1 cellular context compared by ENCODE assay signal in the genomic region with DNA sequence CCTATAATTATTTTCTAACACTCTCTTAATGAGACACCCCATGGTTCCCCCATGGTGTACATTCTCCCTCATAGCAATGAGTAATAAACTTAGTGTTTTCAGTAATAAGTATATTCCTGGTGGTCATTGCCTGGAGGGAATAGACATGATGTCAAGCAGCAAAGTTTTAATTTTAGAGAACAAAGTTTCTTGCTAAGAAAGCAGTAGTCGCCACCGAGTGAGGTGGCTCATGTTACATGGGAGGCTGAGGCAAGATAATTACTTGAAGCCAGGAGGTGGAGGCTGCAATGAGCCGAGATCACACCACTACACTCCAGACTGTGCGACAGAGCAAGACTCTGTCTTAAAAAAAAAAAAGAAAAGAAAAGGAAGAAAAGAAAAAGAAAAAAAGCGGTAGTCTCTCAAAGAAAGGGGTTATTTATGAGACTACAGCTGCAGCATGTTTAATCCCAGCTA.
TF ChIP-seq lines count a peak whose summit lies in the region.

No MANE protein-coding gene starts in this region.

TF ChIP-seq in K562, 482 proteins besides CTCF, POLR2A, EP300 and RAD21 (continued from another document):
- TF ChIP-seq, protein P1, sequence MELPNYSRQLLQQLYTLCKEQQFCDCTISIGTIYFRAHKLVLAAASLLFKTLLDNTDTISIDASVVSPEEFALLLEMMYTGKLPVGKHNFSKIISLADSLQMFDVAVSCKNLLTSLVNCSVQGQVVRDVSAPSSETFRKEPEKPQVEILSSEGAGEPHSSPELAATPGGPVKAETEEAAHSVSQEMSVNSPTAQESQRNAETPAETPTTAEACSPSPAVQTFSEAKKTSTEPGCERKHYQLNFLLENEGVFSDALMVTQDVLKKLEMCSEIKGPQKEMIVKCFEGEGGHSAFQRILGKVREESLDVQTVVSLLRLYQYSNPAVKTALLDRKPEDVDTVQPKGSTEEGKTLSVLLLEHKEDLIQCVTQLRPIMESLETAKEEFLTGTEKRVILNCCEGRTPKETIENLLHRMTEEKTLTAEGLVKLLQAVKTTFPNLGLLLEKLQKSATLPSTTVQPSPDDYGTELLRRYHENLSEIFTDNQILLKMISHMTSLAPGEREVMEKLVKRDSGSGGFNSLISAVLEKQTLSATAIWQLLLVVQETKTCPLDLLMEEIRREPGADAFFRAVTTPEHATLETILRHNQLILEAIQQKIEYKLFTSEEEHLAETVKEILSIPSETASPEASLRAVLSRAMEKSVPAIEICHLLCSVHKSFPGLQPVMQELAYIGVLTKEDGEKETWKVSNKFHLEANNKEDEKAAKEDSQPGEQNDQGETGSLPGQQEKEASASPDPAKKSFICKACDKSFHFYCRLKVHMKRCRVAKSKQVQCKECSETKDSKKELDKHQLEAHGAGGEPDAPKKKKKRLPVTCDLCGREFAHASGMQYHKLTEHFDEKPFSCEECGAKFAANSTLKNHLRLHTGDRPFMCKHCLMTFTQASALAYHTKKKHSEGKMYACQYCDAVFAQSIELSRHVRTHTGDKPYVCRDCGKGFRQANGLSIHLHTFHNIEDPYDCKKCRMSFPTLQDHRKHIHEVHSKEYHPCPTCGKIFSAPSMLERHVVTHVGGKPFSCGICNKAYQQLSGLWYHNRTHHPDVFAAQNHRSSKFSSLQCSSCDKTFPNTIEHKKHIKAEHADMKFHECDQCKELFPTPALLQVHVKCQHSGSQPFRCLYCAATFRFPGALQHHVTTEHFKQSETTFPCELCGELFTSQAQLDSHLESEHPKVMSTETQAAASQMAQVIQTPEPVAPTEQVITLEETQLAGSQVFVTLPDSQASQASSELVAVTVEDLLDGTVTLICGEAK (IDR thresholded peaks at IDR 0.05): peak; percentile 25; the same call in 1 of the 2 replicates
- TF ChIP-seq, protein P1 (CRISPR knock-in tag; IDR thresholded peaks at IDR 0.05): no peak
- TF ChIP-seq, protein P2, sequence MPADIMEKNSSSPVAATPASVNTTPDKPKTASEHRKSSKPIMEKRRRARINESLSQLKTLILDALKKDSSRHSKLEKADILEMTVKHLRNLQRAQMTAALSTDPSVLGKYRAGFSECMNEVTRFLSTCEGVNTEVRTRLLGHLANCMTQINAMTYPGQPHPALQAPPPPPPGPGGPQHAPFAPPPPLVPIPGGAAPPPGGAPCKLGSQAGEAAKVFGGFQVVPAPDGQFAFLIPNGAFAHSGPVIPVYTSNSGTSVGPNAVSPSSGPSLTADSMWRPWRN (IDR thresholded peaks at IDR 0.05; ENCODE audit: low read depth): 0 out of 2 replicates have a peak, but pooled peaks have one; percentile 9
- TF ChIP-seq ZNF830 (CRISPR knock-in tag; IDR thresholded peaks at IDR 0.05) (no peak), HNRNPK (IDR thresholded peaks at IDR 0.05; ENCODE audit: low read depth, low read length, poor library complexity, severe bottlenecking) (no peak), SUPT5H (IDR thresholded peaks at IDR 0.05) (0 out of 2 replicates have a peak, but pooled peaks have one; percentile 33)
